Comparison of ENCODE assay signal across 8 cellular contexts in genomic region chr20:31661625-31662371, GRCh38. TPM values are rescaled to one million over a fixed set of nuclear protein-coding genes. Genes with fewer than 3 reads are reported as not detected.
DNase-seq lines count a peak whose midpoint lies in the region; ATAC-seq, FAIRE-seq and TF ChIP-seq lines count a peak whose summit lies in the region.

No MANE protein-coding gene starts in this region.

- H3K36me3 ChIP-seq in bronchial epithelial cell (ENCODE audit: control insufficient read depth, insufficient read depth, low read length) = peaks cover 14% of the 10 kb centered on the region
- H3K36me3 ChIP-seq in spleen = peaks cover 0 to 34% (median 11%) of the 10 kb centered on the region in 6 donors

- H3K27me3 ChIP-seq in bronchial epithelial cell (ENCODE audit: control insufficient read depth, insufficient read depth, low read length) (no peaks in the 10 kb centered on the region), spleen (replicated peaks in 1 of 7) (no peaks in the 10 kb centered on the region)

- intact Hi-C loops in spleen (cut with DNase I; ENCODE audit: low total_unique reads) = loop anchor here (2.0 kb wide), 1 partner anchor 65 kb away; no protein-coding TSS in a partner anchor

- peaks cover 16 to 56% (median 48%) of the 10 kb centered on the region in 6 donors for H3K4me1 ChIP-seq in spleen

- peak; percentile 78 for TF ChIP-seq CTCF in GM12874 (IDR thresholded peaks at IDR 0.05; ENCODE audit: insufficient read depth, low read depth, low read length)
- peak; percentile 22 for TF ChIP-seq CTCF in WI38 (IDR thresholded peaks at IDR 0.05; ENCODE audit: low read depth, low read length)
- TF ChIP-seq CTCF in bronchial epithelial cell (IDR thresholded peaks at IDR 0.05; ENCODE audit: insufficient read depth, low read length, severe bottlenecking) = peak; percentile 75
- peak; percentile 72 to 96 (median 88) for TF ChIP-seq CTCF in spleen (IDR thresholded peaks at IDR 0.05 in 8 of 11, conservative IDR thresholded peaks at IDR 0.05 in 3 of 11)

- TF ChIP-seq POLR2A in spleen (IDR thresholded peaks at IDR 0.05) = no peak

- 6 to 11% (median 7%) methylated on average over 19 to 31 of the region's 31 CpGs for WGBS in spleen, 5 donors

- H3K27ac ChIP-seq in spleen = peak overlapping the region; percentile 30 to 83 (median 76)

- DNase-seq in NCI-H2029 treated with DMSO at 0.1 percent for 48 hours (lab: John Stamatoyannopoulos, UW) = peak; percentile 36
- DNase-seq in bronchial epithelial cell (ENCODE audit: low read depth) = peak; percentile 46
- DNase-seq in inferior parietal cortex (ENCODE audit: extremely low spot score) = peak; percentile 82
- DNase-seq in spleen = peak; percentile 95

- FAIRE-seq in bronchial epithelial cell (lab: Jason Lieb, UNC) = no peak

- ATAC-seq in HG02798 (IDR thresholded peaks at IDR 0.05; ENCODE audit: poor library complexity, unreplicated experiment) = peak; percentile 70
- no peak for ATAC-seq in GM18861 (IDR thresholded peaks at IDR 0.05; ENCODE audit: unreplicated experiment)

- no peaks in the 10 kb centered on the region for H3K9me3 ChIP-seq in spleen

- H3K4me3 ChIP-seq in WI38 (ENCODE audit: low read depth, low read length) = 0 out of 2 replicates have a peak overlapping the region, but pooled peaks have one; percentile 3
- H3K4me3 ChIP-seq in bronchial epithelial cell (ENCODE audit: low read depth, low read length) = peak overlapping the region; percentile 23
- H3K4me3 ChIP-seq in spleen = peak overlapping the region; percentile 13 to 67 (median 36)

RNA-seq across cellular contexts. Expression of gene COX4I2, which starts 24.1 kb away (rescaled TPM):
- total RNA-seq in bronchial epithelial cell = not detected in 2 replicates
- 1 to 10 TPM in 3 of 7 donors, not detected in 4; 1.1 to 1.5 (median 1.5) TPM for total RNA-seq in spleen
- 1 to 10 TPM; 1.9 to 4.6 (median 2.0) TPM for polyA plus RNA-seq in spleen

RNA-seq across cellular contexts. Expression of gene ID1, which starts 56.7 kb away (rescaled TPM):
- total RNA-seq in bronchial epithelial cell (426 and 930 TPM in 2 replicates), spleen (100 to 1,000 TPM in 5 of 7 donors, 10 to 100 TPM in 2; 77.1 to 222 (median 124) TPM)
- polyA plus RNA-seq in spleen = 100 to 1,000 TPM in 2 of 3 donors, 10 to 100 TPM in 1; 47.6 to 131 (median 122) TPM

Comparison
In these comparisons a context has a peak if more than half of its experiments do, and no peak if none do; other contexts are left out.
1. CTCF ChIP-seq: peak in every context shown above with its lines; median percentile 88 in spleen; 78 in GM12874; 75 in bronchial epithelial cell; 22 in WI38.
2. DNase-seq: peak in every context shown above with its lines; median percentile 95 in spleen; 82 in inferior parietal cortex; 46 in bronchial epithelial cell; 36 in NCI-H2029 treated with DMSO at 0.1 percent for 48 hours.